16 cellular contexts compared by ENCODE assay signal in genomic region chr1:5375437-5375836, GRCh38.
DNase-seq lines count a peak whose midpoint lies in the region; ATAC-seq and TF ChIP-seq lines count a peak whose summit lies in the region.
"Had no signal": no experiment of that assay in that cellular context is flagged by ENCODE, and none has a peak within 500 bp of the region (broad histone marks: within the 10 kb centered on the region; RNA-seq: fewer than 3 reads in every experiment).

No MANE protein-coding gene starts in this region.

- H3K27me3 ChIP-seq in right cardiac atrium (ENCODE audit: control insufficient read depth, insufficient read depth) (no peaks in the 10 kb centered on the region), stomach (peaks cover 0 to 45% (median 0%) of the 10 kb centered on the region in 3 donors)

- peak in 2 of 3 donors; percentile 67 to 71 for DNase-seq in right cardiac atrium
- no peak for DNase-seq in cardiac septum (ENCODE audit: low spot score)
- peak; percentile 59 for DNase-seq in mesenteric fat pad (ENCODE audit: low spot score)
- peak; percentile 9 for DNase-seq in stomach
- DNase-seq in superior temporal gyrus (ENCODE audit: extremely low spot score) = no peak
- DNase-seq: C1 segment of cervical spinal cord; Calu3; CD4-positive, alpha-beta memory T cell; COR-L47; DMS53; DMS79 treated with DMSO at 0.1 percent for 48 hours; GF-D8; GOT3; HFFc6 had no signal

- H3K27ac ChIP-seq in right cardiac atrium (ENCODE audit: low read length) (no peak overlapping the region), stomach (no peak overlapping the region)

- peaks cover 1% of the 10 kb centered on the region for H3K9me3 ChIP-seq in right cardiac atrium (ENCODE audit: control insufficient read depth, low read length)
- H3K9me3 ChIP-seq in stomach = peaks cover 8 to 16% (median 14%) of the 10 kb centered on the region in 4 donors
- H3K9me3 ChIP-seq: HAP-1 had no signal

- H3K4me1 ChIP-seq in right cardiac atrium (ENCODE audit: control insufficient read depth, insufficient read depth, low read length) (no peaks in the 10 kb centered on the region), stomach (no peaks in the 10 kb centered on the region)
- H3K4me1 ChIP-seq: HAP-1 had no signal

- H3K36me3 ChIP-seq in stomach = no peaks in the 10 kb centered on the region
- H3K36me3 ChIP-seq: HAP-1 had no signal

- TF ChIP-seq POLR2A in stomach (IDR thresholded peaks at IDR 0.05) = no peak

- TF ChIP-seq EP300 in stomach (IDR thresholded peaks at IDR 0.05) = no peak

- no peak overlapping the region for H3K4me3 ChIP-seq in right cardiac atrium (ENCODE audit: low read length)
- no peak overlapping the region for H3K4me3 ChIP-seq in stomach
- H3K4me3 ChIP-seq: HAP-1 had no signal

- TF ChIP-seq CTCF in stomach (IDR thresholded peaks at IDR 0.05) = no peak

- intact Hi-C loops in right cardiac atrium (cut with DNase I) = no loop called here
- intact Hi-C loops in cardiac septum (cut with DNase I) = no loop called here
- intact Hi-C loops in stomach (cut with DNase I; ENCODE audit: low total_unique reads) = no loop called here

- ATAC-seq in right cardiac atrium = peak; percentile 52 to 87
- ATAC-seq in GM21825 (IDR thresholded peaks at IDR 0.05; ENCODE audit: unreplicated experiment) = no peak

- 53% methylated on average over 6 of the region's 6 CpGs for WGBS in right cardiac atrium
- 49 to 68% (median 65%) methylated on average over 6 of the region's 6 CpGs for WGBS in stomach, 5 donors

Comparison
In these comparisons a context has a peak if more than half of its experiments do, and no peak if none do; other contexts are left out.
1. DNase-seq: peak in right cardiac atrium (2 of 3), mesenteric fat pad (single experiment) and stomach (single experiment); none in cardiac septum (single experiment) and superior temporal gyrus (single experiment).